11 cellular contexts compared by ENCODE assay signal in genomic region chr19:48806818-48807589, GRCh38. TPM values are rescaled to one million over a fixed set of nuclear protein-coding genes. Genes with fewer than 3 reads are reported as not detected.
DNase-seq lines count a peak whose midpoint lies in the region; ATAC-seq and TF ChIP-seq lines count a peak whose summit lies in the region.
"Had no signal": no experiment of that assay in that cellular context is flagged by ENCODE, and none has a peak within 500 bp of the region (broad histone marks: within the 10 kb centered on the region; RNA-seq: fewer than 3 reads in every experiment).

No MANE protein-coding gene starts in this region.

- TF ChIP-seq CTCF in fibroblast of pulmonary artery (IDR thresholded peaks at IDR 0.05; ENCODE audit: low read length, missing control alignments): no peak

- no peak overlapping the region for H3K4me3 ChIP-seq in fibroblast of pulmonary artery (replicated peaks; ENCODE audit: low read depth, low read length)
- H3K4me3 ChIP-seq: thoracic aorta had no signal

- no peak for ATAC-seq in HG03460 (IDR thresholded peaks at IDR 0.05; ENCODE audit: unreplicated experiment)

- DNase-seq in NCI-H510A (lab: John Stamatoyannopoulos, UW) (peak; percentile 23), NCI-H510A treated with DMSO at 0.1 percent for 48 hours (lab: John Stamatoyannopoulos, UW) (no peak), RPMI7951 (ENCODE audit: low read depth) (peak; percentile 50), fibroblast of pulmonary artery (ENCODE audit: low read depth) (peak; percentile 63), retina (peak; percentile 72), NCI-H2171 treated with DMSO at 0.1 percent for 48 hours (lab: John Stamatoyannopoulos, UW) (no peak), ureter (ENCODE audit: low spot score) (no peak)
- DNase-seq: activated CD4-positive, alpha-beta T cell treated with anti-CD3 and anti-CD28 coated beads for 1 hour had no signal

RNA-seq across cellular contexts. Expression of gene BCAT2, which starts 3.8 kb away (rescaled TPM):
- total RNA-seq in RPMI7951 (2014; rRNA removed; shearing (Covaris generic)): 61.9 and 63.8 TPM in 2 replicates
- 170 TPM for total RNA-seq in ureter

RNA-seq across cellular contexts. Expression of gene HSD17B14, which starts 29.3 kb away (rescaled TPM):
- 0.84 and 3.0 TPM in 2 replicates for total RNA-seq in RPMI7951 (2014; rRNA removed; shearing (Covaris generic))
- total RNA-seq in ureter: 24.4 TPM

RNA-seq across cellular contexts. Expression of gene FGF21, which starts 51.7 kb away (rescaled TPM):
- total RNA-seq in RPMI7951 (2014; rRNA removed; shearing (Covaris generic)): not detected in 2 replicates
- not detected for total RNA-seq in ureter
- total RNA-seq: osteoblast, thoracic aorta had no signal

RNA-seq across cellular contexts. Expression of gene FUT1, which starts 54.6 kb away (rescaled TPM):
- total RNA-seq in RPMI7951 (2014; rRNA removed; shearing (Covaris generic)): 0.60 and 0.78 TPM in 2 replicates
- total RNA-seq in ureter: 5.0 TPM

Comparison
In these comparisons a context has a peak if more than half of its experiments do, and no peak if none do; other contexts are left out.
1. DNase-seq: peak in NCI-H510A (single experiment), RPMI7951 (single experiment), fibroblast of pulmonary artery (single experiment) and retina (single experiment); none in NCI-H510A treated with DMSO at 0.1 percent for 48 hours (single experiment), NCI-H2171 treated with DMSO at 0.1 percent for 48 hours (single experiment) and ureter (single experiment).